ENCODE assay signal across 15 cellular contexts in the genomic region with DNA sequence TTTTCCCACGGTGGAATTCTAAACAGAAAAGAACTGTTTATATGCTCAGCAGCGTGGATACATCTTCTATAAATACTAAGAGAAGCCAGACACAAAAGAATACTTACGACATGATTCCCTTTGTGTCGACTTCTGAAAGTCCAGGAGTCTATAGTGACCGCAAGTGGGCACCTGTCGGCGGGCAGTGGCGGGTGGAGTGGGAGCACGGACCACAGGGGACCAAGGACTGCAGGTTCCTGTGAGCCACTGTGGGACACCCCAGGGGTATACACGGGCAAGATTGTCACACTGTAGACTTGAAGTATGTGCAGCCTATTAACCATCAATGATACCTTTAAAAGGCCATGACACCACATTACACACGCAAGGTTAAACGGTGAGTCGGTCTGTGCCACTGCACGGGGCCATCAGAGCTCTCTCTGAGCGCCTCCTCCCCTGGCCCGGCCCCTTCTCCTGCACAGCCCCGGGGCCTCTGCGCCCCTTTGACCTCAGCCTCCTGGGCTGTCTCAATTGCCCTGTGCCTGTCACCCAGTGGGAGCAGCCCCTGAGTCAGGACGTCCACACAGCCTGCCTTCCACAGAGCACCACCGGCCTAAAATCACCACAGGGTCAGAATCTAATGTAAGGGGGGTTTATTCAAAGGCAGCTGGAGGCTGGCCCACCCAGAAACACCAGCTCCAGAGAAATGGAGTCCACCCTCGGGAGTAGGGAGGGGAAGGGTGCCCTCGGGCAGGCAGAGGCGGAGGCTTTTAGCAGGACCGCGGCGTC.
A peak's percentile ranks its signal among the peaks of the same experiment; 100 is the strongest.
DNase-seq lines count a peak whose midpoint lies in the region; ATAC-seq and TF ChIP-seq lines count a peak whose summit lies in the region.
"Had no signal": no experiment of that assay in that cellular context is flagged by ENCODE, and none has a peak within 500 bp of the region (broad histone marks: within the 10 kb centered on the region; RNA-seq: fewer than 3 reads in every experiment).

No MANE protein-coding gene starts in this region.

- peaks cover 61% of the 10 kb centered on the region for H3K4me1 Mint-ChIP-seq in activated naive CD8-positive, alpha-beta T cell (ENCODE audit: low read depth)
- peaks cover 35% of the 10 kb centered on the region for H3K4me1 Mint-ChIP-seq in activated naive CD8-positive, alpha-beta T cell treated with anti-CD3 and anti-CD28 coated beads for 36 hours
- peaks cover 13% of the 10 kb centered on the region for H3K4me1 Mint-ChIP-seq in chondrocyte (ENCODE audit: low read depth)
- H3K4me1 Mint-ChIP-seq in stimulated activated memory B cell treated with anti-CD40 and anti-IgM and Interleukin-4, amounts not matched to agents 10 μg/mL and 1 μg/mL and 100 μg/mL, for 72 hours, result peaks cover 20% of the 10 kb centered on the region

- H3K4me3 Mint-ChIP-seq in activated naive CD8-positive, alpha-beta T cell, result peak overlapping the region; percentile 59
- no peak overlapping the region for H3K4me3 Mint-ChIP-seq in activated naive CD8-positive, alpha-beta T cell treated with anti-CD3 and anti-CD28 coated beads for 36 hours
- no peak overlapping the region for H3K4me3 Mint-ChIP-seq in chondrocyte (ENCODE audit: unreplicated experiment)
- peak overlapping the region; percentile 73 for H3K4me3 Mint-ChIP-seq in stimulated activated memory B cell treated with anti-CD40 and anti-IgM and Interleukin-4, amounts not matched to agents 10 μg/mL and 1 μg/mL and 100 μg/mL, for 72 hours
- H3K4me3 Mint-ChIP-seq: neural crest cell had no signal

- no peak overlapping the region for H3K9ac ChIP-seq in IMR-90 (ENCODE audit: low read depth, low read length)

- TF ChIP-seq CTCF in IMR-90 (conservative IDR thresholded peaks at IDR 0.05; ENCODE audit: low read depth, low read length) (no peak), chondrocyte (IDR thresholded peaks at IDR 0.05) (no peak), GM10266 (IDR thresholded peaks at IDR 0.05; ENCODE audit: control insufficient read depth, insufficient read depth, low read depth, missing control alignments) (no peak), adrenal gland (IDR thresholded peaks at IDR 0.05) (no peak), upper lobe of right lung (IDR thresholded peaks at IDR 0.05) (no peak)

- H4K8ac ChIP-seq in IMR-90 (ENCODE audit: low read depth in 2 of 2, low read length in 2 of 2), result no peak overlapping the region

- H2BK120ac ChIP-seq in IMR-90 (ENCODE audit: low read depth, low read length), result no peak overlapping the region

- no peak overlapping the region for H4K91ac ChIP-seq in IMR-90 (ENCODE audit: insufficient read depth, low read depth, low read length)

- H4K5ac ChIP-seq in IMR-90 (ENCODE audit: low read depth, low read length), result no peak overlapping the region

- dilution Hi-C loops in IMR-90 (cut with HindIII; ENCODE audit: low sequenced_read_pairs, unreplicated experiment), result no loop called here

- H3K27me3 ChIP-seq in IMR-90 (ENCODE audit: control insufficient read depth, insufficient read depth, low read length) (peaks cover 21% of the 10 kb centered on the region; the same call in 1 of the 2 replicates), adrenal gland (no peaks in the 10 kb centered on the region), upper lobe of right lung (no peaks in the 10 kb centered on the region)
- H3K27me3 ChIP-seq: SJSA1 had no signal

- 46% methylated on average over 12 of the region's 26 CpGs; no CpG with 5 or more reads in 1 of the 2 experiments for WGBS in IMR-90 (ENCODE audit: extremely low coverage in 2 of 2, insufficient read length in 1 of 2), 2 experiments
- 61 to 73% (median 71%) methylated on average over 26 of the region's 26 CpGs for WGBS in adrenal gland, 4 donors

- H2AK5ac ChIP-seq in IMR-90 (ENCODE audit: low read depth, low read length), result no peak overlapping the region

- no peak overlapping the region for H3K18ac ChIP-seq in IMR-90 (ENCODE audit: low read depth, low read length)

- H2BK5ac ChIP-seq in IMR-90 (ENCODE audit: low read depth, low read length, poor library complexity, severe bottlenecking), result no peak overlapping the region

- H3K56ac ChIP-seq in IMR-90 (ENCODE audit: extremely low read depth, insufficient read depth, low read length), result no peak overlapping the region

- H2BK20ac ChIP-seq in IMR-90 (ENCODE audit: low read depth, low read length), result no peak overlapping the region

- H3K36me3 ChIP-seq in IMR-90 (ENCODE audit: control insufficient read depth, insufficient read depth, low read length) (no peaks in the 10 kb centered on the region), adrenal gland (replicated peaks in 1 of 2) (no peaks in the 10 kb centered on the region), upper lobe of right lung (no peaks in the 10 kb centered on the region)
- H3K36me3 ChIP-seq: esophagus squamous epithelium, SJSA1 had no signal

- H3K36me3 Mint-ChIP-seq in activated naive CD8-positive, alpha-beta T cell, result no peaks in the 10 kb centered on the region
- no peaks in the 10 kb centered on the region for H3K36me3 Mint-ChIP-seq in activated naive CD8-positive, alpha-beta T cell treated with anti-CD3 and anti-CD28 coated beads for 36 hours
- H3K36me3 Mint-ChIP-seq in chondrocyte (ENCODE audit: low read depth), result no peaks in the 10 kb centered on the region
- H3K36me3 Mint-ChIP-seq in stimulated activated memory B cell treated with anti-CD40 and anti-IgM and Interleukin-4, amounts not matched to agents 10 μg/mL and 1 μg/mL and 100 μg/mL, for 72 hours, result no peaks in the 10 kb centered on the region

- no peak for DNase-seq in activated naive CD8-positive, alpha-beta T cell treated with anti-CD3 and anti-CD28 coated beads for 36 hours
- DNase-seq in IMR-90 (peak; percentile 11), chondrocyte (ENCODE audit: low spot score) (peak; percentile 84), GM10266 (ENCODE audit: extremely low spot score) (no peak), adrenal gland (no peak), upper lobe of right lung (no peak)
- DNase-seq: dermis blood vessel endothelial cell, esophagus squamous epithelium, NCI-H2029 had no signal

- H3K9me3 Mint-ChIP-seq in activated naive CD8-positive, alpha-beta T cell (ENCODE audit: low read depth), result no peaks in the 10 kb centered on the region
- H3K9me3 Mint-ChIP-seq in activated naive CD8-positive, alpha-beta T cell treated with anti-CD3 and anti-CD28 coated beads for 36 hours, result no peaks in the 10 kb centered on the region
- no peaks in the 10 kb centered on the region for H3K9me3 Mint-ChIP-seq in chondrocyte (ENCODE audit: low read depth)
- no peaks in the 10 kb centered on the region for H3K9me3 Mint-ChIP-seq in stimulated activated memory B cell treated with anti-CD40 and anti-IgM and Interleukin-4, amounts not matched to agents 10 μg/mL and 1 μg/mL and 100 μg/mL, for 72 hours
- H3K9me3 Mint-ChIP-seq: activated T-helper 2 cell treated with anti-CD3 and anti-CD28 coated beads, Interferon-gamma antibody, Interleukin-2, Interleukin-4, amounts not matched to agents 10 μg/mL and 5 μg/mL and 100 μg/mL, durations not matched to agents 14 hours and 24 hours and 36 hours; neural crest cell had no signal

- BruUV-seq in IMR-90 (replicated peaks; lab: Mats Ljungman, UMichigan), result no TSS peak

- H3K9me1 ChIP-seq in IMR-90 (ENCODE audit: insufficient read depth, low read length), result peaks cover 4% of the 10 kb centered on the region; the same call in 1 of the 2 replicates

- H3K27ac ChIP-seq in IMR-90 (ENCODE audit: insufficient read depth, low read length) (no peak overlapping the region), adrenal gland (no peak overlapping the region), upper lobe of right lung (no peak overlapping the region)
- H3K27ac ChIP-seq: esophagus squamous epithelium, SJSA1 had no signal

- no peaks in the 10 kb centered on the region for H3K79me1 ChIP-seq in IMR-90 (ENCODE audit: low read depth in 1 of 2, low read length in 2 of 2)

- H2AFZ ChIP-seq in IMR-90 (replicated peaks; ENCODE audit: low read length, poor library complexity), result no peak overlapping the region

- intact Hi-C loops in IMR-90 (cut with micrococcal nuclease) (no loop called here), adrenal gland (cut with DNase I) (no loop called here), upper lobe of right lung (cut with DNase I) (no loop called here)

- CTCF ChIA-PET in IMR-90 (lab: Yijun Ruan, JAX), result interaction anchor here (1.0 kb wide), 1 partner anchor 31 kb away, joined by 3 read pairs; no protein-coding TSS in a partner anchor

- H3K9me3 ChIP-seq in IMR-90 (ENCODE audit: control insufficient read depth, insufficient read depth, low read length) (peaks cover 2% of the 10 kb centered on the region; the same call in 1 of the 2 replicates), adrenal gland (replicated peaks in 1 of 3) (no peaks in the 10 kb centered on the region), upper lobe of right lung (no peaks in the 10 kb centered on the region)
- H3K9me3 ChIP-seq: esophagus squamous epithelium, SJSA1 had no signal

- ATAC-seq in IMR-90 (ENCODE audit: low read depth), result no peak
- ATAC-seq in stimulated activated memory B cell treated with anti-CD40 and anti-IgM and Interleukin-4, amounts not matched to agents 10 μg/mL and 1 μg/mL and 100 μg/mL, for 72 hours, result peak; percentile 22
- no peak for ATAC-seq in upper lobe of right lung
- ATAC-seq: HCT116 had no signal

- POLR2A ChIA-PET in IMR-90 (lab: Charles Lee; ENCODE audit: unreplicated experiment), result no interaction called here

- peak overlapping the region; percentile 15 for H2AK9ac ChIP-seq in IMR-90 (replicated peaks; ENCODE audit: low read depth, low read length, poor library complexity)

- no peak overlapping the region for H3K4ac ChIP-seq in IMR-90 (ENCODE audit: low read depth, low read length)

- H3K27me3 Mint-ChIP-seq in activated naive CD8-positive, alpha-beta T cell, result no peaks in the 10 kb centered on the region
- no peaks in the 10 kb centered on the region for H3K27me3 Mint-ChIP-seq in activated naive CD8-positive, alpha-beta T cell treated with anti-CD3 and anti-CD28 coated beads for 36 hours
- H3K27me3 Mint-ChIP-seq in chondrocyte (ENCODE audit: low read depth), result peaks cover 17% of the 10 kb centered on the region
- no peaks in the 10 kb centered on the region for H3K27me3 Mint-ChIP-seq in stimulated activated memory B cell treated with anti-CD40 and anti-IgM and Interleukin-4, amounts not matched to agents 10 μg/mL and 1 μg/mL and 100 μg/mL, for 72 hours

- TF ChIP-seq RAD21 in IMR-90 (IDR thresholded peaks at IDR 0.05; ENCODE audit: low read length), result no peak

- TF ChIP-seq POLR2A in IMR-90 (IDR thresholded peaks at IDR 0.05; ENCODE audit: low read depth, low read length) (no peak), adrenal gland (IDR thresholded peaks at IDR 0.05) (no peak)

- no peak overlapping the region for H3K4me2 ChIP-seq in IMR-90 (ENCODE audit: low read depth, low read length)

- H3K14ac ChIP-seq in IMR-90 (replicated peaks; ENCODE audit: low read depth, low read length), result no peak overlapping the region

- H3K23ac ChIP-seq in IMR-90 (ENCODE audit: low read depth, low read length), result no peak overlapping the region

- peaks cover 3% of the 10 kb centered on the region; the same call in 1 of the 2 replicates for H4K20me1 ChIP-seq in IMR-90 (ENCODE audit: insufficient read depth, low read length)

- no peak overlapping the region for H2BK15ac ChIP-seq in IMR-90 (ENCODE audit: low read depth, low read length)

- H3K27ac Mint-ChIP-seq in activated naive CD8-positive, alpha-beta T cell, result peak overlapping the region; percentile 46
- no peak overlapping the region for H3K27ac Mint-ChIP-seq in activated naive CD8-positive, alpha-beta T cell treated with anti-CD3 and anti-CD28 coated beads for 36 hours
- H3K27ac Mint-ChIP-seq in chondrocyte (ENCODE audit: unreplicated experiment), result no peak overlapping the region
- peak overlapping the region; percentile 78 for H3K27ac Mint-ChIP-seq in stimulated activated memory B cell treated with anti-CD40 and anti-IgM and Interleukin-4, amounts not matched to agents 10 μg/mL and 1 μg/mL and 100 μg/mL, for 72 hours
- H3K27ac Mint-ChIP-seq: activated T-helper 2 cell treated with anti-CD3 and anti-CD28 coated beads, Interferon-gamma antibody, Interleukin-2, Interleukin-4, amounts not matched to agents 10 μg/mL and 5 μg/mL and 100 μg/mL, durations not matched to agents 14 hours and 24 hours and 36 hours had no signal

- H3K4me1 ChIP-seq in IMR-90 (ENCODE audit: control insufficient read depth, insufficient read depth, low read length) (peaks cover 9% of the 10 kb centered on the region; the same call in 1 of the 2 replicates), adrenal gland (replicated peaks in 1 of 2) (peaks cover 0 to 19% of the 10 kb centered on the region in 2 donors), upper lobe of right lung (no peaks in the 10 kb centered on the region)
- H3K4me1 ChIP-seq: SJSA1 had no signal

- in situ Hi-C loops in IMR-90 (cut with MboI; ENCODE audit: low sequenced_read_pairs), result no loop called here

- no peak overlapping the region for H3K4me3 ChIP-seq in IMR-90 (ENCODE audit: insufficient read depth, low read depth, low read length)
- H3K4me3 ChIP-seq in adrenal gland, result no peak overlapping the region
- no peak overlapping the region for H3K4me3 ChIP-seq in upper lobe of right lung
- H3K4me3 ChIP-seq: SJSA1 had no signal

Comparison
In these comparisons a context has a peak if more than half of its experiments do, and no peak if none do; other contexts are left out.
1. H3K27ac Mint-ChIP-seq: peak in activated naive CD8-positive, alpha-beta T cell (single experiment) and stimulated activated memory B cell treated with anti-CD40 and anti-IgM and Interleukin-4, amounts not matched to agents 10 μg/mL and 1 μg/mL and 100 μg/mL, for 72 hours (single experiment); none in activated naive CD8-positive, alpha-beta T cell treated with anti-CD3 and anti-CD28 coated beads for 36 hours (single experiment) and chondrocyte (single experiment).
2. H3K4me3 Mint-ChIP-seq: peak in activated naive CD8-positive, alpha-beta T cell (single experiment) and stimulated activated memory B cell treated with anti-CD40 and anti-IgM and Interleukin-4, amounts not matched to agents 10 μg/mL and 1 μg/mL and 100 μg/mL, for 72 hours (single experiment); none in activated naive CD8-positive, alpha-beta T cell treated with anti-CD3 and anti-CD28 coated beads for 36 hours (single experiment) and chondrocyte (single experiment).
3. DNase-seq: peak in IMR-90 (single experiment) and chondrocyte (single experiment); none in activated naive CD8-positive, alpha-beta T cell treated with anti-CD3 and anti-CD28 coated beads for 36 hours (single experiment), GM10266 (single experiment), adrenal gland (0 of 7) and upper lobe of right lung (single experiment).